In the genomic region with DNA sequence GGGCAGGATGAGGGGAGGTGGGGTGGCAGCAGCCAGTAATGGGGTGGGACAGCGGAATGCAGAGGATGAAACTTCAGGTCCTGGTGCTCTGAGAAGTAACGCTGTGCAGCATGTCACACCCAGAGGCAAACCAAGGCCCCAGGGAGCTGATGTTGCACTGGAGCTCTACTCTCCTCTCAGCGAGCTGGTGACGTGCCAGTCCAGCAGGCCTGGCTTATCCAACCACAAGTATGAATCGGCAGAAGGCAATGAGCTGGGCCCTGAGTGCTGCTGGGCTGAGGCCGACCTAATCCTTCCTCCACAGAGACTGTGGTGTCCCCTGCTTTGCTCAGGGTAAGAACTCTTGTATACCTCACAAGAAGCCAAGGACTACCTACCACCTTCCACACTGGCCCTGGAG, we compare ENCODE assay signal across 1 cellular context.
TF ChIP-seq lines count a peak whose summit lies in the region.

No MANE protein-coding gene starts in this region.

TF ChIP-seq in GM12878, 131 proteins besides CTCF, POLR2A, EP300 and RAD21 (continued from another document):
- TF ChIP-seq, protein P1, sequence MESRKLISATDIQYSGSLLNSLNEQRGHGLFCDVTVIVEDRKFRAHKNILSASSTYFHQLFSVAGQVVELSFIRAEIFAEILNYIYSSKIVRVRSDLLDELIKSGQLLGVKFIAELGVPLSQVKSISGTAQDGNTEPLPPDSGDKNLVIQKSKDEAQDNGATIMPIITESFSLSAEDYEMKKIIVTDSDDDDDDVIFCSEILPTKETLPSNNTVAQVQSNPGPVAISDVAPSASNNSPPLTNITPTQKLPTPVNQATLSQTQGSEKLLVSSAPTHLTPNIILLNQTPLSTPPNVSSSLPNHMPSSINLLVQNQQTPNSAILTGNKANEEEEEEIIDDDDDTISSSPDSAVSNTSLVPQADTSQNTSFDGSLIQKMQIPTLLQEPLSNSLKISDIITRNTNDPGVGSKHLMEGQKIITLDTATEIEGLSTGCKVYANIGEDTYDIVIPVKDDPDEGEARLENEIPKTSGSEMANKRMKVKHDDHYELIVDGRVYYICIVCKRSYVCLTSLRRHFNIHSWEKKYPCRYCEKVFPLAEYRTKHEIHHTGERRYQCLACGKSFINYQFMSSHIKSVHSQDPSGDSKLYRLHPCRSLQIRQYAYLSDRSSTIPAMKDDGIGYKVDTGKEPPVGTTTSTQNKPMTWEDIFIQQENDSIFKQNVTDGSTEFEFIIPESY (IDR thresholded peaks at IDR 0.05) = no peak
- TF ChIP-seq SMARCA5 (IDR thresholded peaks at IDR 0.05) (no peak), SP1 (IDR thresholded peaks at IDR 0.05; ENCODE audit: low read depth, low read length) (no peak), KDM1A (IDR thresholded peaks at IDR 0.05; ENCODE audit: borderline replicate concordance) (no peak), NFIC (IDR thresholded peaks at IDR 0.05; ENCODE audit: low read depth, low read length) (no peak), YBX1 (IDR thresholded peaks at IDR 0.05) (no peak)
- TF ChIP-seq, protein P2, sequence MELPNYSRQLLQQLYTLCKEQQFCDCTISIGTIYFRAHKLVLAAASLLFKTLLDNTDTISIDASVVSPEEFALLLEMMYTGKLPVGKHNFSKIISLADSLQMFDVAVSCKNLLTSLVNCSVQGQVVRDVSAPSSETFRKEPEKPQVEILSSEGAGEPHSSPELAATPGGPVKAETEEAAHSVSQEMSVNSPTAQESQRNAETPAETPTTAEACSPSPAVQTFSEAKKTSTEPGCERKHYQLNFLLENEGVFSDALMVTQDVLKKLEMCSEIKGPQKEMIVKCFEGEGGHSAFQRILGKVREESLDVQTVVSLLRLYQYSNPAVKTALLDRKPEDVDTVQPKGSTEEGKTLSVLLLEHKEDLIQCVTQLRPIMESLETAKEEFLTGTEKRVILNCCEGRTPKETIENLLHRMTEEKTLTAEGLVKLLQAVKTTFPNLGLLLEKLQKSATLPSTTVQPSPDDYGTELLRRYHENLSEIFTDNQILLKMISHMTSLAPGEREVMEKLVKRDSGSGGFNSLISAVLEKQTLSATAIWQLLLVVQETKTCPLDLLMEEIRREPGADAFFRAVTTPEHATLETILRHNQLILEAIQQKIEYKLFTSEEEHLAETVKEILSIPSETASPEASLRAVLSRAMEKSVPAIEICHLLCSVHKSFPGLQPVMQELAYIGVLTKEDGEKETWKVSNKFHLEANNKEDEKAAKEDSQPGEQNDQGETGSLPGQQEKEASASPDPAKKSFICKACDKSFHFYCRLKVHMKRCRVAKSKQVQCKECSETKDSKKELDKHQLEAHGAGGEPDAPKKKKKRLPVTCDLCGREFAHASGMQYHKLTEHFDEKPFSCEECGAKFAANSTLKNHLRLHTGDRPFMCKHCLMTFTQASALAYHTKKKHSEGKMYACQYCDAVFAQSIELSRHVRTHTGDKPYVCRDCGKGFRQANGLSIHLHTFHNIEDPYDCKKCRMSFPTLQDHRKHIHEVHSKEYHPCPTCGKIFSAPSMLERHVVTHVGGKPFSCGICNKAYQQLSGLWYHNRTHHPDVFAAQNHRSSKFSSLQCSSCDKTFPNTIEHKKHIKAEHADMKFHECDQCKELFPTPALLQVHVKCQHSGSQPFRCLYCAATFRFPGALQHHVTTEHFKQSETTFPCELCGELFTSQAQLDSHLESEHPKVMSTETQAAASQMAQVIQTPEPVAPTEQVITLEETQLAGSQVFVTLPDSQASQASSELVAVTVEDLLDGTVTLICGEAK (IDR thresholded peaks at IDR 0.05; ENCODE audit: borderline replicate concordance) = no peak
- TF ChIP-seq, protein P3, sequence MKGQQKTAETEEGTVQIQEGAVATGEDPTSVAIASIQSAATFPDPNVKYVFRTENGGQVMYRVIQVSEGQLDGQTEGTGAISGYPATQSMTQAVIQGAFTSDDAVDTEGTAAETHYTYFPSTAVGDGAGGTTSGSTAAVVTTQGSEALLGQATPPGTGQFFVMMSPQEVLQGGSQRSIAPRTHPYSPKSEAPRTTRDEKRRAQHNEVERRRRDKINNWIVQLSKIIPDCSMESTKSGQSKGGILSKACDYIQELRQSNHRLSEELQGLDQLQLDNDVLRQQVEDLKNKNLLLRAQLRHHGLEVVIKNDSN (IDR thresholded peaks at IDR 0.05; ENCODE audit: borderline replicate concordance, extremely low read length, insufficient read depth, low read depth, low read length) = no peak
